16 cellular contexts compared by ENCODE assay signal in genomic region chr1:235838021-235838420, GRCh38.
"Had no signal": no experiment of that assay in that cellular context is flagged by ENCODE, and none has a peak within 500 bp of the region (broad histone marks: within the 10 kb centered on the region; RNA-seq: fewer than 3 reads in every experiment).

No MANE protein-coding gene starts in this region.

- H3K27ac Mint-ChIP-seq: activated CD4-positive, alpha-beta memory T cell treated with anti-CD3 and anti-CD28 coated beads for 36 hours; nephron progenitor cell had no signal

- H3K27me3 ChIP-seq: breast epithelium, dorsolateral prefrontal cortex, esophagus squamous epithelium, sigmoid colon, stomach had no signal

- H3K4me1 ChIP-seq: breast epithelium had no signal

- ATAC-seq: left lobe of liver, psoas muscle had no signal

- H3K9me3 ChIP-seq: breast epithelium, esophagus squamous epithelium, psoas muscle, sigmoid colon, stomach, thoracic aorta had no signal

- H3K27me3 Mint-ChIP-seq: activated CD4-positive, alpha-beta memory T cell treated with anti-CD3 and anti-CD28 coated beads for 36 hours; activated naive CD8-positive, alpha-beta T cell had no signal

- H3K36me3 Mint-ChIP-seq: activated CD4-positive, alpha-beta memory T cell treated with anti-CD3 and anti-CD28 coated beads for 36 hours had no signal

- H3K4me3 Mint-ChIP-seq: activated CD4-positive, alpha-beta memory T cell treated with anti-CD3 and anti-CD28 coated beads for 36 hours; activated naive CD8-positive, alpha-beta T cell; nephron progenitor cell had no signal

- H3K4me3 ChIP-seq: breast epithelium, dorsolateral prefrontal cortex, esophagus squamous epithelium, psoas muscle, sigmoid colon, stomach, thoracic aorta had no signal

- DNase-seq: activated CD4-positive, alpha-beta memory T cell treated with anti-CD3 and anti-CD28 coated beads for 36 hours; activated effector memory CD4-positive, alpha-beta T cell treated with Interleukin-2 at 50 U/mL for 16 hours; aorta; dorsolateral prefrontal cortex; esophagus squamous epithelium; foreskin fibroblast; nephron progenitor cell; psoas muscle; sigmoid colon; stimulated activated CD4-positive, alpha-beta T cell treated with anti-CD3 and anti-CD28 coated beads, Interleukin-4, amount 100 ng/mL, for 1 hour; stimulated activated CD8-positive, alpha-beta memory T cell treated with anti-CD3 and anti-CD28 coated beads, Interleukin-4, amount 100 ng/mL, for 48 hours; stomach had no signal

- H3K36me3 ChIP-seq: breast epithelium, esophagus squamous epithelium, sigmoid colon, stomach, thoracic aorta had no signal

- H3K9me3 Mint-ChIP-seq: activated CD4-positive, alpha-beta memory T cell treated with anti-CD3 and anti-CD28 coated beads for 36 hours; nephron progenitor cell had no signal

- H3K4me1 Mint-ChIP-seq: nephron progenitor cell had no signal

- H3K27ac ChIP-seq: breast epithelium, dorsolateral prefrontal cortex, esophagus squamous epithelium, psoas muscle, sigmoid colon, stomach, thoracic aorta had no signal
